In genomic region chr15:88630798-88631463, GRCh38 we compare ENCODE assay signal across 12 cellular contexts. TPM values are rescaled to one million over a fixed set of nuclear protein-coding genes. Genes with fewer than 3 reads are reported as not detected.
A peak's percentile ranks its signal among the peaks of the same experiment; 100 is the strongest.
DNase-seq lines count a peak whose midpoint lies in the region; ATAC-seq lines count a peak whose summit lies in the region.
"Had no signal": no experiment of that assay in that cellular context is flagged by ENCODE, and none has a peak within 500 bp of the region (broad histone marks: within the 10 kb centered on the region; RNA-seq: fewer than 3 reads in every experiment).

No MANE protein-coding gene starts in this region.

- no peak for DNase-seq in stimulated activated naive CD8-positive, alpha-beta T cell treated with anti-CD3 and anti-CD28 coated beads, Interleukin-15, Interleukin-2, amounts not matched to agents 100 U/mL and 50 U/mL, for 24 hours
- no peak for DNase-seq in activated naive CD8-positive, alpha-beta T cell treated with anti-CD3 and anti-CD28 coated beads, Interleukin-2, amount 10 ng/mL, durations not matched to agents 7 days and 5 days
- DNase-seq in naive thymus-derived CD4-positive, alpha-beta T cell, result no peak
- no peak for DNase-seq in DMS53 treated with DMSO at 0.1 percent for 48 hours (lab: John Stamatoyannopoulos, UW; ENCODE audit: unreplicated experiment)
- DNase-seq in activated gamma-delta T cell treated with Interleukin-2 at 50 U/mL for 16 hours, result no peak
- DNase-seq: activated T-cell treated with anti-CD3 and anti-CD28 coated beads for 4 hours, C1 segment of cervical spinal cord, NCI-H748 treated with DMSO at 0.1 percent for 48 hours, retina had no signal

- intact Hi-C loops in naive thymus-derived CD4-positive, alpha-beta T cell (cut with micrococcal nuclease), result no loop called here

- H3K4me1 ChIP-seq in naive thymus-derived CD4-positive, alpha-beta T cell (ENCODE audit: control insufficient read depth in 2 of 2, insufficient read depth in 2 of 2, low read length in 2 of 2), result peaks cover 70 to 90% of the 10 kb centered on the region in 2 donors

- POLR2A ChIA-PET in activated naive CD8-positive, alpha-beta T cell treated with anti-CD3 and anti-CD28 coated beads, Interleukin-2, amount 10 ng/mL, durations not matched to agents 7 days and 5 days (lab: Charles Lee), result no interaction called here
- POLR2A ChIA-PET in naive thymus-derived CD4-positive, alpha-beta T cell (lab: Charles Lee), result interaction anchor here (1.0 to 2.1 kb wide), 3 partner anchors 9 to 164 kb away, joined by 3 to 7 read pairs (median 7); partner anchors contain the start of genes MRPL46 and MRPS11

- CTCF ChIA-PET in naive thymus-derived CD4-positive, alpha-beta T cell (lab: Charles Lee), result interaction anchor here (1.0 to 1.2 kb wide), 2 partner anchors 8 to 25 kb away, joined by 3 to 4 read pairs; no protein-coding TSS in a partner anchor

- H3K27ac Mint-ChIP-seq in stimulated activated naive CD8-positive, alpha-beta T cell treated with anti-CD3 and anti-CD28 coated beads, Interleukin-15, Interleukin-2, amounts not matched to agents 100 ng/mL and 50 ng/mL, for 24 hours, result peak overlapping the region; percentile 61
- H3K27ac Mint-ChIP-seq in activated naive CD8-positive, alpha-beta T cell treated with anti-CD3 and anti-CD28 coated beads, Interleukin-2, amount 10 ng/mL, durations not matched to agents 7 days and 5 days, result peak overlapping the region; percentile 97
- peak overlapping the region; percentile 83 to 100 (median 98) for H3K27ac Mint-ChIP-seq in naive thymus-derived CD4-positive, alpha-beta T cell

- peaks cover 94% of the 10 kb centered on the region for H3K4me1 Mint-ChIP-seq in stimulated activated naive CD8-positive, alpha-beta T cell treated with anti-CD3 and anti-CD28 coated beads, Interleukin-15, Interleukin-2, amounts not matched to agents 100 ng/mL and 50 ng/mL, for 24 hours (ENCODE audit: low read depth)
- H3K4me1 Mint-ChIP-seq in activated naive CD8-positive, alpha-beta T cell treated with anti-CD3 and anti-CD28 coated beads, Interleukin-2, amount 10 ng/mL, durations not matched to agents 7 days and 5 days, result peaks cover 59% of the 10 kb centered on the region
- H3K4me1 Mint-ChIP-seq in naive thymus-derived CD4-positive, alpha-beta T cell, result peaks cover 57 to 97% (median 87%) of the 10 kb centered on the region in 7 donors

- peaks cover 81% of the 10 kb centered on the region for H3K36me3 Mint-ChIP-seq in stimulated activated naive CD8-positive, alpha-beta T cell treated with anti-CD3 and anti-CD28 coated beads, Interleukin-15, Interleukin-2, amounts not matched to agents 100 ng/mL and 50 ng/mL, for 24 hours (ENCODE audit: low read depth)
- H3K36me3 Mint-ChIP-seq in activated naive CD8-positive, alpha-beta T cell treated with anti-CD3 and anti-CD28 coated beads, Interleukin-2, amount 10 ng/mL, durations not matched to agents 7 days and 5 days, result peaks cover 44% of the 10 kb centered on the region
- H3K36me3 Mint-ChIP-seq in naive thymus-derived CD4-positive, alpha-beta T cell, result peaks cover 8 to 55% (median 43%) of the 10 kb centered on the region in 5 donors

- ATAC-seq in stimulated activated naive CD8-positive, alpha-beta T cell treated with anti-CD3 and anti-CD28 coated beads, Interleukin-15, Interleukin-2, amounts not matched to agents 100 U/mL and 50 U/mL, for 24 hours, result no peak
- no peak for ATAC-seq in activated naive CD8-positive, alpha-beta T cell treated with anti-CD3 and anti-CD28 coated beads, Interleukin-2, amount 10 ng/mL, durations not matched to agents 7 days and 5 days (ENCODE audit: low read depth)
- ATAC-seq in naive thymus-derived CD4-positive, alpha-beta T cell, result no peak
- ATAC-seq in GM21360 (IDR thresholded peaks at IDR 0.05; ENCODE audit: unreplicated experiment) (no peak), GM18867 (IDR thresholded peaks at IDR 0.05; ENCODE audit: unreplicated experiment) (no peak)

- H3K9me3 Mint-ChIP-seq in stimulated activated naive CD8-positive, alpha-beta T cell treated with anti-CD3 and anti-CD28 coated beads, Interleukin-15, Interleukin-2, amounts not matched to agents 100 ng/mL and 50 ng/mL, for 24 hours, result no peaks in the 10 kb centered on the region
- H3K9me3 Mint-ChIP-seq in activated naive CD8-positive, alpha-beta T cell treated with anti-CD3 and anti-CD28 coated beads, Interleukin-2, amount 10 ng/mL, durations not matched to agents 7 days and 5 days, result no peaks in the 10 kb centered on the region
- peaks cover 0 to 2% (median 0%) of the 10 kb centered on the region in 11 donors for H3K9me3 Mint-ChIP-seq in naive thymus-derived CD4-positive, alpha-beta T cell

- no peak overlapping the region for H3K4me3 ChIP-seq in naive thymus-derived CD4-positive, alpha-beta T cell (ENCODE audit: low read length)

- H3K27me3 Mint-ChIP-seq in stimulated activated naive CD8-positive, alpha-beta T cell treated with anti-CD3 and anti-CD28 coated beads, Interleukin-15, Interleukin-2, amounts not matched to agents 100 ng/mL and 50 ng/mL, for 24 hours, result no peaks in the 10 kb centered on the region
- H3K27me3 Mint-ChIP-seq in activated naive CD8-positive, alpha-beta T cell treated with anti-CD3 and anti-CD28 coated beads, Interleukin-2, amount 10 ng/mL, durations not matched to agents 7 days and 5 days, result no peaks in the 10 kb centered on the region
- no peaks in the 10 kb centered on the region for H3K27me3 Mint-ChIP-seq in naive thymus-derived CD4-positive, alpha-beta T cell

- peaks cover 0 to 30% (median 11%) of the 10 kb centered on the region in 3 experiments for H3K36me3 ChIP-seq in naive thymus-derived CD4-positive, alpha-beta T cell (ENCODE audit: control insufficient read depth in 2 of 3, insufficient read depth in 3 of 3, low read length in 3 of 3)

- H3K27ac ChIP-seq in naive thymus-derived CD4-positive, alpha-beta T cell (ENCODE audit: low read depth, low read length), result peak overlapping the region; percentile 90

- H3K9me3 ChIP-seq in naive thymus-derived CD4-positive, alpha-beta T cell (ENCODE audit: control insufficient read depth in 2 of 3, low read length in 3 of 3), result no peaks in the 10 kb centered on the region

- H3K4me3 Mint-ChIP-seq in stimulated activated naive CD8-positive, alpha-beta T cell treated with anti-CD3 and anti-CD28 coated beads, Interleukin-15, Interleukin-2, amounts not matched to agents 100 ng/mL and 50 ng/mL, for 24 hours, result no peak overlapping the region
- H3K4me3 Mint-ChIP-seq in activated naive CD8-positive, alpha-beta T cell treated with anti-CD3 and anti-CD28 coated beads, Interleukin-2, amount 10 ng/mL, durations not matched to agents 7 days and 5 days, result peak overlapping the region; percentile 69
- H3K4me3 Mint-ChIP-seq in naive thymus-derived CD4-positive, alpha-beta T cell, result peak overlapping the region in 8 of 10 donors; percentile 43 to 90 (median 72)

- H3K27me3 ChIP-seq in naive thymus-derived CD4-positive, alpha-beta T cell (ENCODE audit: control insufficient read depth in 2 of 2, insufficient read depth in 2 of 2, low read length in 2 of 2), result no peaks in the 10 kb centered on the region

RNA-seq across cellular contexts. Expression of gene ISG20, which starts 7.9 kb away (rescaled TPM):
- 100 to 1,000 TPM; 209 to 215 TPM for total RNA-seq in activated naive CD8-positive, alpha-beta T cell treated with anti-CD3 and anti-CD28 coated beads, Interleukin-2, amount 10 ng/mL, durations not matched to agents 7 days and 5 days
- total RNA-seq in naive thymus-derived CD4-positive, alpha-beta T cell, result 100 to 1,000 TPM in 4 of 5 experiments, 10 to 100 TPM in 1; 92.5 to 160 (median 149) TPM
- polyA plus RNA-seq in naive thymus-derived CD4-positive, alpha-beta T cell, result 100 to 1,000 TPM; 344 to 415 TPM

RNA-seq across cellular contexts. Expression of gene AEN, which starts 9.8 kb away (rescaled TPM):
- 10 to 100 TPM; 38.2 to 42.5 TPM for total RNA-seq in activated naive CD8-positive, alpha-beta T cell treated with anti-CD3 and anti-CD28 coated beads, Interleukin-2, amount 10 ng/mL, durations not matched to agents 7 days and 5 days
- 10 to 100 TPM; 29.6 to 52.1 (median 44.2) TPM for total RNA-seq in naive thymus-derived CD4-positive, alpha-beta T cell
- 10 to 100 TPM; 20.2 to 31.7 TPM for polyA plus RNA-seq in naive thymus-derived CD4-positive, alpha-beta T cell
